1 cellular context compared by ENCODE assay signal in genomic region chr4:2652415-2653155, GRCh38.
TF ChIP-seq lines count a peak whose summit lies in the region.

No MANE protein-coding gene starts in this region.

TF ChIP-seq in GM12878, 131 proteins besides CTCF, POLR2A, EP300 and RAD21 (continued from another document):
- TF ChIP-seq, protein P1, sequence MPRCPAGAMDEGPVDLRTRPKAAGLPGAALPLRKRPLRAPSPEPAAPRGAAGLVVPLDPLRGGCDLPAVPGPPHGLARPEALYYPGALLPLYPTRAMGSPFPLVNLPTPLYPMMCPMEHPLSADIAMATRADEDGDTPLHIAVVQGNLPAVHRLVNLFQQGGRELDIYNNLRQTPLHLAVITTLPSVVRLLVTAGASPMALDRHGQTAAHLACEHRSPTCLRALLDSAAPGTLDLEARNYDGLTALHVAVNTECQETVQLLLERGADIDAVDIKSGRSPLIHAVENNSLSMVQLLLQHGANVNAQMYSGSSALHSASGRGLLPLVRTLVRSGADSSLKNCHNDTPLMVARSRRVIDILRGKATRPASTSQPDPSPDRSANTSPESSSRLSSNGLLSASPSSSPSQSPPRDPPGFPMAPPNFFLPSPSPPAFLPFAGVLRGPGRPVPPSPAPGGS (IDR thresholded peaks at IDR 0.05; ENCODE audit: borderline replicate concordance, insufficient read depth, low read depth, low read length, poor library complexity, severe bottlenecking) = no peak
TF ChIP-seq in GM12878: peak in this region for 0.
